ENCODE assay signal across 8 cellular contexts in the genomic region with DNA sequence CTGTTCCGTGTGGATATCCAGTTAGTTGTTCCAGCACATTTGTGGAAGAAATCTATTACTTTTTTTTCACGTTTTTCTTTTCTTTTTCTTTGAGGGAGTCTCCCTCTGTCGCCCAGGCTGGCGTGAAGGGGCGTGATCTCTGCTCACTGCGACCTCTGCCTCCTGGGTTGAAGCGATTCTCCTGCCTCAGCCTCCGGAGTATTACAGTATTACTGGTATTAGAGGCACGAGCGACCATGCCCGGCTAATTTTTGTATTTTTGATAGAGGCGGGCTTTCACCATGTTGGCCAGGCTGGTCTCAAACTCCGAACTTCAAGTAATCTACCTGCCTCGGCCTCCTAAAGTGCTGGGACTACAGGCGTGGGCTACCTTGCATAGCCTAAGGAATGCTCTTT. TPM values are rescaled to one million over a fixed set of nuclear protein-coding genes. Genes with fewer than 3 reads are reported as not detected.
DNase-seq lines count a peak whose midpoint lies in the region; ATAC-seq and TF ChIP-seq lines count a peak whose summit lies in the region.

No MANE protein-coding gene starts in this region.

- no peak for TF ChIP-seq CTCF in colonic mucosa (IDR thresholded peaks at IDR 0.05)
- TF ChIP-seq CTCF in natural killer cell (IDR thresholded peaks at IDR 0.05) = no peak

- no peaks in the 10 kb centered on the region for H3K27me3 Mint-ChIP-seq in natural killer cell (ENCODE audit: low read depth in 2 of 2)

- H3K4me1 Mint-ChIP-seq in natural killer cell = peaks cover 29 to 34% of the 10 kb centered on the region in 2 donors

- peaks cover 20% of the 10 kb centered on the region for H3K79me2 ChIP-seq in ACC112 (ENCODE audit: control insufficient read depth, insufficient read depth, low read length, unreplicated experiment)

- DNase-seq in MG63 (no peak), colonic mucosa (no peak), natural killer cell (no peak), SKM-1 treated with dmso at 0.1 percent for 144 hours (lab: John Stamatoyannopoulos, UW; ENCODE audit: unreplicated experiment) (no peak)
- no peak for DNase-seq in stimulated activated CD4-positive, alpha-beta T cell treated with anti-CD3 and anti-CD28 coated beads, Interleukin-15, amount 100 ng/mL, for 24 hours
- no peak for DNase-seq in activated CD8-positive, alpha-beta memory T cell treated with anti-CD3 and anti-CD28 coated beads for 24 hours

- no peaks in the 10 kb centered on the region for H3K9me3 Mint-ChIP-seq in natural killer cell

- peak overlapping the region; percentile 56 for H3K27ac ChIP-seq in ACC112 (ENCODE audit: low read depth, low read length)
- peak overlapping the region; percentile 77 for H3K27ac ChIP-seq in colonic mucosa

- H3K36me3 ChIP-seq in ACC112 (ENCODE audit: insufficient read depth, low read length) (no peaks in the 10 kb centered on the region), MG63 (peaks cover 17% of the 10 kb centered on the region), colonic mucosa (no peaks in the 10 kb centered on the region)

- no peaks in the 10 kb centered on the region for H3K36me3 Mint-ChIP-seq in natural killer cell

- ATAC-seq in natural killer cell (no peak), GM21786 (IDR thresholded peaks at IDR 0.05; ENCODE audit: unreplicated experiment) (no peak)

- intact Hi-C loops in colonic mucosa (cut with DNase I) = no loop called here
- intact Hi-C loops in natural killer cell (cut with micrococcal nuclease) = loop anchor here (5.0 to 10.0 kb wide), 3 partner anchors 44 to 156 kb away; no protein-coding TSS in a partner anchor

- H3K9me3 ChIP-seq in MG63 (peaks cover 7% of the 10 kb centered on the region), colonic mucosa (no peaks in the 10 kb centered on the region)

- H3K4me1 ChIP-seq in ACC112 (ENCODE audit: control insufficient read depth, insufficient read depth, low read length, unreplicated experiment) (peaks cover 6% of the 10 kb centered on the region), colonic mucosa (no peaks in the 10 kb centered on the region)

- H3K27me3 ChIP-seq in ACC112 (ENCODE audit: insufficient read depth, low read length) (no peaks in the 10 kb centered on the region), MG63 (no peaks in the 10 kb centered on the region), colonic mucosa (no peaks in the 10 kb centered on the region)

- H3K27ac Mint-ChIP-seq in natural killer cell = peak overlapping the region; percentile 92 to 93

- peak overlapping the region; percentile 62 for H2AFZ ChIP-seq in ACC112 (ENCODE audit: low read length, unreplicated experiment)

- peak overlapping the region; percentile 97 for H3K4me3 Mint-ChIP-seq in natural killer cell

- H3K9ac ChIP-seq in colonic mucosa (ENCODE audit: low read depth in 2 of 2, low read length in 2 of 2) = peak overlapping the region; percentile 70 to 72

- H3K4me3 ChIP-seq in ACC112 (ENCODE audit: low read depth, low read length) = peak overlapping the region; percentile 95
- H3K4me3 ChIP-seq in MG63 = peak overlapping the region; percentile 65
- peak overlapping the region; percentile 40 for H3K4me3 ChIP-seq in colonic mucosa

RNA-seq across cellular contexts. Expression of a gene that starts 43.6 kb away (rescaled TPM):
- total RNA-seq in MG63 (2014; rRNA removed; shearing (Covaris generic); ENCODE audit: low replicate concordance) = 5.3 and 5.5 TPM in 2 replicates
- total RNA-seq in colonic mucosa = 10 to 100 TPM in 1 of 2 donors, 1 to 10 TPM in 1; 9.8 to 17.7 TPM
- total RNA-seq in natural killer cell = 10 to 100 TPM; 41.2 to 58.0 (median 44.2) TPM

RNA-seq across cellular contexts. Expression of a gene that starts 53.1 kb away (rescaled TPM):
- total RNA-seq in MG63 (2014; rRNA removed; shearing (Covaris generic); ENCODE audit: low replicate concordance) = 18.5 and 29.2 TPM in 2 replicates
- total RNA-seq in colonic mucosa (10 to 100 TPM in 1 of 2 donors, 1 to 10 TPM in 1; 9.6 to 19.7 TPM), natural killer cell (100 to 1,000 TPM in 1 of 3 donors, 10 to 100 TPM in 2; 46.8 to 114 (median 96.9) TPM)

Comparison
In these comparisons a context has a peak if more than half of its experiments do, and no peak if none do; other contexts are left out.
1. H3K4me3 ChIP-seq: peak in every context shown above with its lines; median percentile 95 in ACC112; 65 in MG63; 40 in colonic mucosa.